1 cellular context compared by ENCODE assay signal in the genomic region with DNA sequence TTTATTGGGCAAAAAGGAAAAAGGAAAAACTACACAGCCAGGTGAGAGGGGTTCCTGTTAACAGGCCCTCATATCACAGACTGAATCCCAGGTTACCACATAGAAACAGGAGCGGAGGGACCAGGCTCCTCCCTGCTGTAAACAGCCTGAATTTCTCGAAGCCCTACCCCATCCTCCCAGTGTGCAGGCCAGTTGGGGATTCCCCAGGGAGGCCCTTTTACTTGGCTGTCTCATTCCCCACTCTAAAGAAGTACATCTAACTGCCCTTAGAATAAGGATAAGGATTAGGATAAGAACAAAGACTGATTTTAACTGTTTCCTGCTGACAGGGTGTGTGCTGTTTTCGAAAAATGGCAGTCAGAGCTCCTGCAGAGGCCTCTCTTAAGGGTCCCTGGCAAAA.
TF ChIP-seq lines count a peak whose summit lies in the region.

No MANE protein-coding gene starts in this region.

TF ChIP-seq in H1, 55 proteins besides CTCF, POLR2A, EP300 and RAD21:
- TF ChIP-seq, protein P1, sequence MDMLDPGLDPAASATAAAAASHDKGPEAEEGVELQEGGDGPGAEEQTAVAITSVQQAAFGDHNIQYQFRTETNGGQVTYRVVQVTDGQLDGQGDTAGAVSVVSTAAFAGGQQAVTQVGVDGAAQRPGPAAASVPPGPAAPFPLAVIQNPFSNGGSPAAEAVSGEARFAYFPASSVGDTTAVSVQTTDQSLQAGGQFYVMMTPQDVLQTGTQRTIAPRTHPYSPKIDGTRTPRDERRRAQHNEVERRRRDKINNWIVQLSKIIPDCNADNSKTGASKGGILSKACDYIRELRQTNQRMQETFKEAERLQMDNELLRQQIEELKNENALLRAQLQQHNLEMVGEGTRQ (IDR thresholded peaks at IDR 0.05; ENCODE audit: low read length) = no peak
- no peak for TF ChIP-seq CHD1 (IDR thresholded peaks at IDR 0.05; ENCODE audit: low read depth, low read length)
- no peak for TF ChIP-seq SP2 (IDR thresholded peaks at IDR 0.05; ENCODE audit: low read length)
- TF ChIP-seq BACH1 (IDR thresholded peaks at IDR 0.05; ENCODE audit: low read length) = no peak
- no peak for TF ChIP-seq TBP (IDR thresholded peaks at IDR 0.05; ENCODE audit: low read depth, low read length)
- no peak for TF ChIP-seq CBX8 (IDR thresholded peaks at IDR 0.05; ENCODE audit: borderline replicate concordance, low read depth, low read length)
- no peak for TF ChIP-seq NANOG (IDR thresholded peaks at IDR 0.05; ENCODE audit: insufficient read depth, low read depth, low read length, poor library complexity, severe bottlenecking)
- no peak for TF ChIP-seq EGR1 (IDR thresholded peaks at IDR 0.05; ENCODE audit: borderline replicate concordance, low read depth, low read length)
- no peak for TF ChIP-seq RBBP5 (IDR thresholded peaks at IDR 0.05; ENCODE audit: borderline replicate concordance, low read depth, low read length)
- TF ChIP-seq BRCA1 (IDR thresholded peaks at IDR 0.05; ENCODE audit: low read depth, low read length) = no peak
- no peak for TF ChIP-seq PHF8 (conservative IDR thresholded peaks at IDR 0.05; ENCODE audit: low read depth, low read length)
- no peak for TF ChIP-seq SRF (IDR thresholded peaks at IDR 0.05; ENCODE audit: low read depth, low read length)
- no peak for TF ChIP-seq EZH2 (IDR thresholded peaks at IDR 0.05; ENCODE audit: low read depth, low read length, severe bottlenecking)
- no peak for TF ChIP-seq SUZ12 (IDR thresholded peaks at IDR 0.05; ENCODE audit: low read length)
